Comparison of ENCODE assay signal across 8 cellular contexts in genomic region chr1:221263831-221264767, GRCh38.
DNase-seq lines count a peak whose midpoint lies in the region; ATAC-seq, FAIRE-seq and TF ChIP-seq lines count a peak whose summit lies in the region.

No MANE protein-coding gene starts in this region.

- H3K4me1 Mint-ChIP-seq in activated CD8-positive, alpha-beta memory T cell treated with anti-CD3 and anti-CD28 coated beads, Interleukin-2, amount 10 ng/mL, durations not matched to agents 7 days and 5 days, result no peaks in the 10 kb centered on the region

- H3K79me2 ChIP-seq in GM23248 (ENCODE audit: insufficient read depth) (no peaks in the 10 kb centered on the region), keratinocyte (ENCODE audit: control insufficient read depth, insufficient read depth, low read length) (no peaks in the 10 kb centered on the region)

- no peaks in the 10 kb centered on the region for H4K20me1 ChIP-seq in GM23248 (ENCODE audit: insufficient read depth)
- no peaks in the 10 kb centered on the region for H4K20me1 ChIP-seq in keratinocyte (ENCODE audit: control insufficient read depth, extremely low read depth, insufficient read depth, low read length)

- H3K9ac ChIP-seq in GM23248, result no peak overlapping the region
- no peak overlapping the region for H3K9ac ChIP-seq in keratinocyte (ENCODE audit: control insufficient read depth, extremely low read depth, insufficient read depth, low read length)

- H3K27me3 ChIP-seq in GM23248 (replicated peaks; ENCODE audit: insufficient read depth), result no peaks in the 10 kb centered on the region
- H3K27me3 ChIP-seq in RWPE2 (ENCODE audit: insufficient read depth, poor library complexity, severe bottlenecking), result no peaks in the 10 kb centered on the region
- H3K27me3 ChIP-seq in keratinocyte (ENCODE audit: control insufficient read depth, extremely low read depth, insufficient read depth, low read length), result no peaks in the 10 kb centered on the region

- H3K4me1 ChIP-seq in GM23248 (ENCODE audit: insufficient read depth), result peaks cover 20% of the 10 kb centered on the region
- H3K4me1 ChIP-seq in RWPE2 (ENCODE audit: insufficient read depth, poor library complexity, severe bottlenecking), result no peaks in the 10 kb centered on the region
- no peaks in the 10 kb centered on the region for H3K4me1 ChIP-seq in keratinocyte (ENCODE audit: control insufficient read depth, extremely low read depth, insufficient read depth, low read length)

- no peak overlapping the region for H3K27ac ChIP-seq in GM23248
- no peak overlapping the region for H3K27ac ChIP-seq in RWPE2 (ENCODE audit: poor library complexity, severe bottlenecking)
- H3K27ac ChIP-seq in keratinocyte (ENCODE audit: control insufficient read depth, insufficient read depth, low read length), result no peak overlapping the region

- H3K9me3 Mint-ChIP-seq in activated CD8-positive, alpha-beta memory T cell treated with anti-CD3 and anti-CD28 coated beads, Interleukin-2, amount 10 ng/mL, durations not matched to agents 7 days and 5 days (ENCODE audit: low read depth), result no peaks in the 10 kb centered on the region

- no peaks in the 10 kb centered on the region for H3K9me3 ChIP-seq in GM23248 (ENCODE audit: low read depth)
- no peaks in the 10 kb centered on the region for H3K9me3 ChIP-seq in RWPE2 (ENCODE audit: severe bottlenecking)
- no peaks in the 10 kb centered on the region for H3K9me3 ChIP-seq in keratinocyte (ENCODE audit: control insufficient read depth, low read depth, low read length)

- peak; percentile 65 for ATAC-seq in activated CD8-positive, alpha-beta memory T cell treated with anti-CD3 and anti-CD28 coated beads, Interleukin-2, amount 10 ng/mL, durations not matched to agents 7 days and 5 days
- ATAC-seq in RWPE2 (ENCODE audit: low read depth), result no peak

- CTCF ChIA-PET in activated CD8-positive, alpha-beta memory T cell treated with anti-CD3 and anti-CD28 coated beads, Interleukin-2, amount 10 ng/mL, durations not matched to agents 7 days and 5 days (lab: Charles Lee), result interaction anchor here (0.9 to 2.2 kb wide), 5 partner anchors 11 to 1191 kb away, joined by 3 to 29 read pairs (median 3); no protein-coding TSS in a partner anchor

- H3K9me1 ChIP-seq in keratinocyte (ENCODE audit: control insufficient read depth, extremely low read depth, insufficient read depth, low read length), result no peaks in the 10 kb centered on the region

- no peak overlapping the region for H3K4me3 ChIP-seq in GM23248
- no peak overlapping the region for H3K4me3 ChIP-seq in RWPE2 (ENCODE audit: severe bottlenecking)
- H3K4me3 ChIP-seq in keratinocyte (ENCODE audit: control insufficient read depth in 2 of 3, extremely low read depth in 1 of 3, insufficient read depth in 2 of 3, low read depth in 1 of 3, low read length in 3 of 3), result no peak overlapping the region

- no peak for FAIRE-seq in keratinocyte (lab: Jason Lieb, UNC)

- 27 to 32% methylated on average over 9 of the region's 9 CpGs for WGBS in GM23248 (ENCODE audit: low coverage in 1 of 2, low lambda C conversion rate in 2 of 2, missing lambda C conversion rate in 2 of 2), 2 experiments

- H3K27me3 Mint-ChIP-seq in activated CD8-positive, alpha-beta memory T cell treated with anti-CD3 and anti-CD28 coated beads, Interleukin-2, amount 10 ng/mL, durations not matched to agents 7 days and 5 days, result peaks cover 5% of the 10 kb centered on the region

- DNase-seq in activated CD8-positive, alpha-beta memory T cell treated with anti-CD3 and anti-CD28 coated beads, Interleukin-2, amount 10 ng/mL, durations not matched to agents 7 days and 5 days, result peak; percentile 56
- no peak for DNase-seq in activated CD8-positive, alpha-beta memory T cell treated with anti-CD3 and anti-CD28 coated beads, Interleukin-2, amount 50 U/mL, for 48 hours
- DNase-seq in GM23248 (peak; percentile 93), Kasumi-1 (lab: John Stamatoyannopoulos, UW) (peak; percentile 32 to 69), RWPE2 (ENCODE audit: low spot score) (no peak), brain pericyte (ENCODE audit: low read depth, low spot score) (peak; percentile 33), keratinocyte (ENCODE audit: low read depth, low spot score) (no peak)
- DNase-seq in stimulated activated CD4-positive, alpha-beta T cell treated with anti-CD3 and anti-CD28 coated beads, Interleukin-4, amount 100 ng/mL, for 1 hour, result peak; percentile 9

- dilution Hi-C loops in keratinocyte (cut with MboI; ENCODE audit: extremely low pct_ligation_motif_present, low sequenced_read_pairs), result no loop called here

- H3K36me3 ChIP-seq in GM23248 (ENCODE audit: low read depth) (no peaks in the 10 kb centered on the region), RWPE2 (ENCODE audit: low read depth) (no peaks in the 10 kb centered on the region), keratinocyte (ENCODE audit: control insufficient read depth in 2 of 2, extremely low read depth in 1 of 2, insufficient read depth in 2 of 2, low read length in 2 of 2) (no peaks in the 10 kb centered on the region)

- H3K4me2 ChIP-seq in GM23248 (ENCODE audit: unreplicated experiment), result no peak overlapping the region
- no peak overlapping the region for H3K4me2 ChIP-seq in keratinocyte (ENCODE audit: control insufficient read depth, extremely low read depth, insufficient read depth, low read depth, low read length)

- TF ChIP-seq CTCF in RWPE2 (IDR thresholded peaks at IDR 0.05; ENCODE audit: poor library complexity, severe bottlenecking) (peak; percentile 13), keratinocyte (optimal IDR thresholded peaks at IDR 0.05 in 1 of 3, IDR thresholded peaks at IDR 0.05 in 1 of 3, conservative IDR thresholded peaks at IDR 0.05 in 1 of 3; ENCODE audit: extremely low read depth in 1 of 3, insufficient read depth in 2 of 3, low read length in 3 of 3) (peak; percentile 32 to 56 (median 47))

- H3K27ac Mint-ChIP-seq in activated CD8-positive, alpha-beta memory T cell treated with anti-CD3 and anti-CD28 coated beads, Interleukin-2, amount 10 ng/mL, durations not matched to agents 7 days and 5 days, result no peak overlapping the region

- no peaks in the 10 kb centered on the region for H3K36me3 Mint-ChIP-seq in activated CD8-positive, alpha-beta memory T cell treated with anti-CD3 and anti-CD28 coated beads, Interleukin-2, amount 10 ng/mL, durations not matched to agents 7 days and 5 days

- H3F3A ChIP-seq in GM23248 (ENCODE audit: insufficient read depth), result peaks cover 10% of the 10 kb centered on the region; the same call in 1 of the 2 replicates

- no peaks in the 10 kb centered on the region for H3K9me2 ChIP-seq in GM23248 (ENCODE audit: insufficient read depth)

- in situ Hi-C loops in GM23248 (cut with MboI), result loop anchor here (5.0 kb wide), 1 partner anchor 168 kb away; no protein-coding TSS in a partner anchor

- H2AFZ ChIP-seq in GM23248 (peak overlapping the region; percentile 97), keratinocyte (ENCODE audit: control insufficient read depth, low read length) (no peak overlapping the region)

- H3K4me3 Mint-ChIP-seq in activated CD8-positive, alpha-beta memory T cell treated with anti-CD3 and anti-CD28 coated beads, Interleukin-2, amount 10 ng/mL, durations not matched to agents 7 days and 5 days, result no peak overlapping the region

Comparison
In these comparisons a context has a peak if more than half of its experiments do, and no peak if none do; other contexts are left out.
1. DNase-seq: peak in activated CD8-positive, alpha-beta memory T cell treated with anti-CD3 and anti-CD28 coated beads, Interleukin-2, amount 10 ng/mL, durations not matched to agents 7 days and 5 days (single experiment), GM23248 (single experiment), Kasumi-1 (2 of 2), brain pericyte (single experiment) and stimulated activated CD4-positive, alpha-beta T cell treated with anti-CD3 and anti-CD28 coated beads, Interleukin-4, amount 100 ng/mL, for 1 hour (single experiment); none in activated CD8-positive, alpha-beta memory T cell treated with anti-CD3 and anti-CD28 coated beads, Interleukin-2, amount 50 U/mL, for 48 hours (single experiment), RWPE2 (single experiment) and keratinocyte (single experiment).